In genomic region chr2:39408351-39409136, GRCh38 we compare ENCODE assay signal across 10 cellular contexts. TPM values are rescaled to one million over a fixed set of nuclear protein-coding genes. Genes with fewer than 3 reads are reported as not detected.
A peak's percentile ranks its signal among the peaks of the same experiment; 100 is the strongest.
DNase-seq lines count a peak whose midpoint lies in the region; ATAC-seq and FAIRE-seq lines count a peak whose summit lies in the region.
"Had no signal": no experiment of that assay in that cellular context is flagged by ENCODE, and none has a peak within 500 bp of the region (broad histone marks: within the 10 kb centered on the region; RNA-seq: fewer than 3 reads in every experiment).

No MANE protein-coding gene starts in this region.

- no peak overlapping the region for H3K27ac Mint-ChIP-seq in activated naive CD8-positive, alpha-beta T cell treated with anti-CD3 and anti-CD28 coated beads, Interleukin-2, amount 50 U/mL, for 24 hours
- H3K27ac Mint-ChIP-seq in activated naive CD8-positive, alpha-beta T cell treated with anti-CD3 and anti-CD28 coated beads for 36 hours: no peak overlapping the region

- H3K27me3 Mint-ChIP-seq in activated naive CD8-positive, alpha-beta T cell treated with anti-CD3 and anti-CD28 coated beads, Interleukin-2, amount 50 U/mL, for 24 hours: no peaks in the 10 kb centered on the region
- no peaks in the 10 kb centered on the region for H3K27me3 Mint-ChIP-seq in activated naive CD8-positive, alpha-beta T cell treated with anti-CD3 and anti-CD28 coated beads for 36 hours
- H3K27me3 Mint-ChIP-seq: CD4-positive, CD25-positive, alpha-beta regulatory T cell had no signal

- H3K36me3 ChIP-seq in adipocyte (ENCODE audit: control insufficient read depth, insufficient read depth, low read length, severe bottlenecking) (no peaks in the 10 kb centered on the region), small intestine (ENCODE audit: control insufficient read depth in 2 of 2, insufficient read depth in 2 of 2, low read length in 2 of 2) (no peaks in the 10 kb centered on the region)

- H3K4me1 Mint-ChIP-seq in activated naive CD8-positive, alpha-beta T cell treated with anti-CD3 and anti-CD28 coated beads, Interleukin-2, amount 50 U/mL, for 24 hours: peaks cover 69% of the 10 kb centered on the region
- H3K4me1 Mint-ChIP-seq in activated naive CD8-positive, alpha-beta T cell treated with anti-CD3 and anti-CD28 coated beads for 36 hours: peaks cover 51% of the 10 kb centered on the region

- H3K4me1 ChIP-seq in adipocyte (ENCODE audit: control insufficient read depth, insufficient read depth, low read length): peaks cover 81% of the 10 kb centered on the region
- peaks cover 2 to 23% of the 10 kb centered on the region in 2 donors for H3K4me1 ChIP-seq in small intestine (ENCODE audit: control insufficient read depth in 2 of 2, insufficient read depth in 1 of 2, low read depth in 1 of 2, low read length in 1 of 2)

- no peak overlapping the region for H3K4me3 Mint-ChIP-seq in activated naive CD8-positive, alpha-beta T cell treated with anti-CD3 and anti-CD28 coated beads, Interleukin-2, amount 50 U/mL, for 24 hours
- no peak overlapping the region for H3K4me3 Mint-ChIP-seq in activated naive CD8-positive, alpha-beta T cell treated with anti-CD3 and anti-CD28 coated beads for 36 hours
- H3K4me3 Mint-ChIP-seq: CD4-positive, CD25-positive, alpha-beta regulatory T cell had no signal

- H3K9me3 ChIP-seq in adipocyte (ENCODE audit: control insufficient read depth, low read length) (no peaks in the 10 kb centered on the region), small intestine (ENCODE audit: control insufficient read depth, low read depth) (no peaks in the 10 kb centered on the region)

- H3K36me3 Mint-ChIP-seq in activated naive CD8-positive, alpha-beta T cell treated with anti-CD3 and anti-CD28 coated beads, Interleukin-2, amount 50 U/mL, for 24 hours (ENCODE audit: low read depth): no peaks in the 10 kb centered on the region
- H3K36me3 Mint-ChIP-seq in activated naive CD8-positive, alpha-beta T cell treated with anti-CD3 and anti-CD28 coated beads for 36 hours: peaks cover 4% of the 10 kb centered on the region
- H3K36me3 Mint-ChIP-seq: CD4-positive, CD25-positive, alpha-beta regulatory T cell had no signal

- DNase-seq in activated naive CD8-positive, alpha-beta T cell treated with anti-CD3 and anti-CD28 coated beads, Interleukin-2, amount 50 U/mL, for 24 hours: no peak
- no peak for DNase-seq in activated naive CD8-positive, alpha-beta T cell treated with anti-CD3 and anti-CD28 coated beads for 36 hours
- peak; percentile 66 for DNase-seq in adipocyte (ENCODE audit: low read depth)
- no peak for DNase-seq in foreskin melanocyte
- no peak for DNase-seq in small intestine
- DNase-seq: CD4-positive, CD25-positive, alpha-beta regulatory T cell had no signal

- H3K27me3 ChIP-seq in adipocyte (replicated peaks; ENCODE audit: control insufficient read depth, insufficient read depth, low read length) (no peaks in the 10 kb centered on the region), small intestine (ENCODE audit: control insufficient read depth in 2 of 2, insufficient read depth in 2 of 2, low read length in 2 of 2) (no peaks in the 10 kb centered on the region)

- ATAC-seq in activated naive CD8-positive, alpha-beta T cell treated with anti-CD3 and anti-CD28 coated beads, Interleukin-2, amount 50 U/mL, for 24 hours: peak; percentile 53
- ATAC-seq in HG03066 (IDR thresholded peaks at IDR 0.05; ENCODE audit: low read depth, unreplicated experiment) (peak; percentile 60), GM19397 (IDR thresholded peaks at IDR 0.05; ENCODE audit: unreplicated experiment) (no peak), HG02840 (IDR thresholded peaks at IDR 0.05; ENCODE audit: low FRiP score, unreplicated experiment) (no peak)

- no peak for FAIRE-seq in small intestine (lab: Jason Lieb, UNC)

- 61 to 64% (median 62%) methylated on average over 3 of the region's 3 CpGs for WGBS in small intestine, 3 donors

- H3K9ac ChIP-seq in adipocyte (ENCODE audit: low read length): no peak overlapping the region
- H3K9ac ChIP-seq: KMS-11 had no signal

- no peak overlapping the region for H3K27ac ChIP-seq in small intestine (ENCODE audit: low read depth in 1 of 2, low read length in 1 of 2)
- H3K27ac ChIP-seq: KMS-11 had no signal

- no peaks in the 10 kb centered on the region for H3K9me3 Mint-ChIP-seq in activated naive CD8-positive, alpha-beta T cell treated with anti-CD3 and anti-CD28 coated beads, Interleukin-2, amount 50 U/mL, for 24 hours
- H3K9me3 Mint-ChIP-seq in activated naive CD8-positive, alpha-beta T cell treated with anti-CD3 and anti-CD28 coated beads for 36 hours: no peaks in the 10 kb centered on the region
- H3K9me3 Mint-ChIP-seq: CD4-positive, CD25-positive, alpha-beta regulatory T cell had no signal

- no peak overlapping the region for H3K4me3 ChIP-seq in adipocyte (ENCODE audit: low read length)
- H3K4me3 ChIP-seq in small intestine (ENCODE audit: low read depth in 1 of 2, low read length in 2 of 2): no peak overlapping the region

RNA-seq across cellular contexts. Expression of gene MAP4K3, which starts 28.5 kb away (rescaled TPM):
- total RNA-seq in activated naive CD8-positive, alpha-beta T cell treated with anti-CD3 and anti-CD28 coated beads for 36 hours: 1 to 10 TPM; 6.4 to 6.7 TPM
- 10 to 100 TPM in 2 of 3 donors, 1 to 10 TPM in 1; 9.5 to 14.1 (median 13.8) TPM for polyA plus RNA-seq in small intestine

Comparison
In these comparisons a context has a peak if more than half of its experiments do, and no peak if none do; other contexts are left out.
1. ATAC-seq: peak in activated naive CD8-positive, alpha-beta T cell treated with anti-CD3 and anti-CD28 coated beads, Interleukin-2, amount 50 U/mL, for 24 hours (single experiment) and HG03066 (single experiment); none in GM19397 (single experiment) and HG02840 (single experiment).